ENCODE assay signal across 25 cellular contexts in the genomic region with DNA sequence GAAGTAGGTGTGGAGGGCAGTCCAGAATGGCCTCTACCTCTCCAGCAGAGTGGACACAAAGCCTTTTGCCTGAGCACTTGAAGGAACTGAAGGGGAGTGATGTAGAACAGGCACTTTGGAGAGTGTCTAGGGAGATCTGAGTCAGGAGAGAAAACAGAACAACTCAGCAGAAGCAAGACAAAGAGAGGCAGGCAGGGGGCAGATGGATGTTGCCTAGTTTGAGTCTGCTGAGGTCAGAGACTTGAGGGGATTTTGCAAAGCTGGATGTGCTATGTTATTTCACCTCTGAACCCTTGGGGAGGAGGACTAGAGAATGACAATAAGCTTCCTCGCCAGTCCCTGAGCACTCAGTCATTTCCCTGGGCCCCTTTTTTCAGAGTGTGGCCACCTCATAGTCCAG.
"Had no signal": no experiment of that assay in that cellular context is flagged by ENCODE, and none has a peak within 500 bp of the region (broad histone marks: within the 10 kb centered on the region; RNA-seq: fewer than 3 reads in every experiment).

No MANE protein-coding gene starts in this region.

- H3K4me1 Mint-ChIP-seq: activated CD4-positive, alpha-beta T cell treated with anti-CD3 and anti-CD28 coated beads, Interleukin-2, amount 10 ng/mL, durations not matched to agents 7 days and 5 days; activated naive CD8-positive, alpha-beta T cell treated with anti-CD3 and anti-CD28 coated beads, Interleukin-2, amount 50 U/mL, for 24 hours; T-helper 17 cell had no signal

- H3K9me3 ChIP-seq: ascending aorta, body of pancreas, Peyer's patch had no signal

- H3K36me3 Mint-ChIP-seq: activated CD4-positive, alpha-beta memory T cell treated with anti-CD3 and anti-CD28 coated beads for 36 hours; activated naive CD4-positive, alpha-beta T cell treated with anti-CD3 and anti-CD28 coated beads, Interleukin-2, amount 50 U/mL, for 72 hours had no signal

- H3K4me3 ChIP-seq: ascending aorta, body of pancreas, Peyer's patch had no signal

- H3K4me1 ChIP-seq: ascending aorta, body of pancreas, Peyer's patch had no signal

- H3K27me3 Mint-ChIP-seq: activated CD4-positive, alpha-beta memory T cell treated with anti-CD3 and anti-CD28 coated beads for 36 hours; activated CD4-positive, alpha-beta T cell treated with anti-CD3 and anti-CD28 coated beads, Interleukin-2, amount 10 ng/mL, durations not matched to agents 7 days and 5 days; activated naive CD8-positive, alpha-beta T cell treated with anti-CD3 and anti-CD28 coated beads, Interleukin-2, amount 50 U/mL, for 24 hours; T-helper 17 cell had no signal

- H3K27me3 ChIP-seq: ascending aorta, body of pancreas, Peyer's patch had no signal

- H3K9me3 Mint-ChIP-seq: activated CD4-positive, alpha-beta memory T cell treated with anti-CD3 and anti-CD28 coated beads for 36 hours; activated CD4-positive, alpha-beta T cell treated with anti-CD3 and anti-CD28 coated beads, Interleukin-2, amount 10 ng/mL, durations not matched to agents 7 days and 5 days; activated naive CD8-positive, alpha-beta T cell treated with anti-CD3 and anti-CD28 coated beads, Interleukin-2, amount 50 U/mL, for 24 hours; activated T-cell treated with anti-CD3 and anti-CD28 coated beads, Interleukin-2, amount 50 U/mL, for 4 hours had no signal

- ATAC-seq: activated naive CD4-positive, alpha-beta T cell treated with anti-CD3 and anti-CD28 coated beads, Interleukin-2, amount 50 U/mL, for 72 hours; activated naive CD8-positive, alpha-beta T cell treated with anti-CD3 and anti-CD28 coated beads, Interleukin-2, amount 50 U/mL, for 24 hours; activated T-cell treated with anti-CD3 and anti-CD28 coated beads, Interleukin-2, amount 50 U/mL, for 4 hours; body of pancreas; T-helper 17 cell had no signal

- H3K27ac ChIP-seq: ascending aorta, body of pancreas, Peyer's patch had no signal

- DNase-seq: activated CD4-positive, alpha-beta memory T cell treated with anti-CD3 and anti-CD28 coated beads for 36 hours; activated CD4-positive, alpha-beta T cell treated with anti-CD3 and anti-CD28 coated beads, Interleukin-2, amount 10 ng/mL, durations not matched to agents 7 days and 5 days; activated CD4-positive, CD25-positive, alpha-beta regulatory T cell; activated CD8-positive, alpha-beta memory T cell treated with anti-CD3 and anti-CD28 coated beads for 24 hours; activated effector memory CD4-positive, alpha-beta T cell treated with anti-CD3 and anti-CD28 coated beads, Interleukin-2, amount 50 U/mL, for 16 hours; activated naive CD4-positive, alpha-beta T cell treated with Interleukin-2 at 50 U/mL for 16 hours; activated naive CD8-positive, alpha-beta T cell treated with anti-CD3 and anti-CD28 coated beads, Interleukin-2, amount 50 U/mL, for 24 hours; activated T-cell treated with anti-CD3 and anti-CD28 coated beads, Interleukin-2, amount 50 U/mL, for 4 hours; amniotic stem cell; body of pancreas; central memory CD4-positive, alpha-beta T cell; NCI-H1048; NCI-H146; NCI-H187 treated with DMSO at 0.1 percent for 48 hours; NCI-H2171; NCI-H345; NCI-H510A; NCI-H69; NK-92 treated with Interleukin-12 subunit alpha and Interleukin-12 subunit beta, amount 100 ng/mL, for 24 hours; Peyer's patch; SHP77 treated with DMSO at 0.1 percent for 48 hours; T-helper 17 cell; T-helper 9 cell had no signal

- H3K27ac Mint-ChIP-seq: activated CD4-positive, alpha-beta memory T cell treated with anti-CD3 and anti-CD28 coated beads for 36 hours; activated CD4-positive, alpha-beta T cell treated with anti-CD3 and anti-CD28 coated beads, Interleukin-2, amount 10 ng/mL, durations not matched to agents 7 days and 5 days; activated naive CD4-positive, alpha-beta T cell treated with anti-CD3 and anti-CD28 coated beads, Interleukin-2, amount 50 U/mL, for 72 hours; activated naive CD8-positive, alpha-beta T cell treated with anti-CD3 and anti-CD28 coated beads, Interleukin-2, amount 50 U/mL, for 24 hours; T-helper 17 cell had no signal

- H3K4me3 Mint-ChIP-seq: activated CD4-positive, alpha-beta memory T cell treated with anti-CD3 and anti-CD28 coated beads for 36 hours; activated CD4-positive, alpha-beta T cell treated with anti-CD3 and anti-CD28 coated beads, Interleukin-2, amount 10 ng/mL, durations not matched to agents 7 days and 5 days; activated naive CD8-positive, alpha-beta T cell treated with anti-CD3 and anti-CD28 coated beads, Interleukin-2, amount 50 U/mL, for 24 hours; activated T-cell treated with anti-CD3 and anti-CD28 coated beads, Interleukin-2, amount 50 U/mL, for 4 hours; T-helper 17 cell had no signal

- H3K36me3 ChIP-seq: ascending aorta, Peyer's patch had no signal
